Comparison of ENCODE assay signal across 11 cellular contexts in genomic region chr2:217331577-217332139, GRCh38.
A peak's percentile ranks its signal among the peaks of the same experiment; 100 is the strongest.
DNase-seq lines count a peak whose midpoint lies in the region; ATAC-seq and TF ChIP-seq lines count a peak whose summit lies in the region.
"Had no signal": no experiment of that assay in that cellular context is flagged by ENCODE, and none has a peak within 500 bp of the region (broad histone marks: within the 10 kb centered on the region; RNA-seq: fewer than 3 reads in every experiment).

No MANE protein-coding gene starts in this region.

- DNase-seq in Caki2 (ENCODE audit: low read depth) (peak; percentile 88), RWPE2 (ENCODE audit: low spot score) (no peak), fibroblast of the conjunctiva (ENCODE audit: low read depth) (peak; percentile 12), osteoblast (ENCODE audit: insufficient read length, low spot score, missing footprints) (peak; percentile 81)
- no peak for DNase-seq in activated T-cell treated with anti-CD3 and anti-CD28 coated beads, Interleukin-2, amount 50 U/mL, for 1 hour
- DNase-seq: DMS79 treated with DMSO at 0.1 percent for 48 hours; NCI-H1048; stimulated activated naive CD8-positive, alpha-beta T cell treated with anti-CD3 and anti-CD28 coated beads, Interleukin-15, amount 100 ng/mL, for 72 hours had no signal

- H4K20me1 ChIP-seq in osteoblast (ENCODE audit: insufficient read depth, low read length): no peaks in the 10 kb centered on the region

- H3K79me2 ChIP-seq in osteoblast (ENCODE audit: insufficient read depth, low read length): no peaks in the 10 kb centered on the region

- H3K9me3 ChIP-seq in RWPE2 (ENCODE audit: severe bottlenecking) (no peaks in the 10 kb centered on the region), osteoblast (ENCODE audit: low read depth, low read length) (no peaks in the 10 kb centered on the region)

- H3K27me3 ChIP-seq in RWPE2 (ENCODE audit: insufficient read depth, poor library complexity, severe bottlenecking): no peaks in the 10 kb centered on the region
- H3K27me3 ChIP-seq in osteoblast (ENCODE audit: insufficient read depth, low read length): no peaks in the 10 kb centered on the region

- ATAC-seq in RWPE2 (ENCODE audit: low read depth) (peak; percentile 98), GM21528 (IDR thresholded peaks at IDR 0.05; ENCODE audit: low FRiP score, unreplicated experiment) (no peak), HG03108 (IDR thresholded peaks at IDR 0.05; ENCODE audit: unreplicated experiment) (no peak), HG03196 (IDR thresholded peaks at IDR 0.05; ENCODE audit: unreplicated experiment) (no peak)
- ATAC-seq: stimulated activated naive CD8-positive, alpha-beta T cell treated with anti-CD3 and anti-CD28 coated beads, Interleukin-15, amount 100 ng/mL, for 72 hours had no signal

- no peak overlapping the region for H3K4me3 ChIP-seq in RWPE2 (ENCODE audit: severe bottlenecking)
- H3K4me3 ChIP-seq in osteoblast (ENCODE audit: insufficient read depth, low read length): no peak overlapping the region

- H2AFZ ChIP-seq in osteoblast (ENCODE audit: low read length): peak overlapping the region; percentile 28

- H3K27ac ChIP-seq in RWPE2 (ENCODE audit: poor library complexity, severe bottlenecking) (peak overlapping the region; percentile 60), osteoblast (ENCODE audit: low read depth, low read length) (peak overlapping the region; percentile 19)

- in situ Hi-C loops in Caki2 (cut with HindIII; ENCODE audit: low pct_unique_long_range_greater_than_20kb, low sequenced_read_pairs): no loop called here

- H3K36me3 ChIP-seq in RWPE2 (ENCODE audit: low read depth): no peaks in the 10 kb centered on the region
- H3K36me3 ChIP-seq in osteoblast (ENCODE audit: insufficient read depth, low read length): no peaks in the 10 kb centered on the region

- no peak for TF ChIP-seq CTCF in RWPE2 (IDR thresholded peaks at IDR 0.05; ENCODE audit: poor library complexity, severe bottlenecking)
- no peak for TF ChIP-seq CTCF in osteoblast (IDR thresholded peaks at IDR 0.05; ENCODE audit: extremely low read depth, low read depth, low read length)

- H3K4me2 ChIP-seq in osteoblast (ENCODE audit: insufficient read depth, low read length): peak overlapping the region; percentile 23

- H3K4me1 ChIP-seq in RWPE2 (ENCODE audit: insufficient read depth, poor library complexity, severe bottlenecking): peaks cover 23% of the 10 kb centered on the region
- H3K4me1 ChIP-seq in osteoblast (ENCODE audit: insufficient read depth, low read length): peaks cover 11% of the 10 kb centered on the region

Comparison
In these comparisons a context has a peak if more than half of its experiments do, and no peak if none do; other contexts are left out.
1. DNase-seq: peak in Caki2 (single experiment), fibroblast of the conjunctiva (single experiment) and osteoblast (single experiment); none in RWPE2 (single experiment) and activated T-cell treated with anti-CD3 and anti-CD28 coated beads, Interleukin-2, amount 50 U/mL, for 1 hour (single experiment).